Comparison of ENCODE assay signal across 20 cellular contexts in genomic region chr6:112639436-112639835, GRCh38.
DNase-seq lines count a peak whose midpoint lies in the region; ATAC-seq and TF ChIP-seq lines count a peak whose summit lies in the region.
"Had no signal": no experiment of that assay in that cellular context is flagged by ENCODE, and none has a peak within 500 bp of the region (broad histone marks: within the 10 kb centered on the region; RNA-seq: fewer than 3 reads in every experiment).

No MANE protein-coding gene starts in this region.

- H3K36me3 Mint-ChIP-seq in activated T-cell treated with anti-CD3 and anti-CD28 coated beads, Interleukin-2, amount 50 U/mL, for 72 hours (ENCODE audit: insufficient read depth in 2 of 2) = no peaks in the 10 kb centered on the region
- H3K36me3 Mint-ChIP-seq: mesothelial cell of epicardium had no signal

- H3K9me3 Mint-ChIP-seq in activated T-cell treated with anti-CD3 and anti-CD28 coated beads, Interleukin-2, amount 50 U/mL, for 72 hours = no peaks in the 10 kb centered on the region
- H3K9me3 Mint-ChIP-seq: activated T-helper 1 cell treated with anti-CD3 and anti-CD28 coated beads, Interleukin-12 subunit alpha, Interleukin-12 subunit beta, Interleukin-2, Interleukin-4 antibody, amounts not matched to agents 30 ng/mL and 10 ng/mL and 1 ng/mL, durations not matched to agents 14 hours and 24 hours and 36 hours; mesothelial cell of epicardium had no signal

- in situ Hi-C loops in ACHN (cut with HindIII; ENCODE audit: low pct_ligation_motif_present, low pct_unique_long_range_greater_than_20kb, low sequenced_read_pairs) = no loop called here

- no peak for TF ChIP-seq CTCF in fibroblast of pulmonary artery (IDR thresholded peaks at IDR 0.05; ENCODE audit: low read length, missing control alignments)
- TF ChIP-seq CTCF in mucosa of descending colon (IDR thresholded peaks at IDR 0.05) = no peak

- H3K4me3 ChIP-seq in fibroblast of pulmonary artery (replicated peaks; ENCODE audit: low read depth, low read length) (no peak overlapping the region), mucosa of descending colon (no peak overlapping the region)
- H3K4me3 ChIP-seq: ascending aorta, dorsolateral prefrontal cortex, MG63 had no signal

- ATAC-seq in GM19395 (IDR thresholded peaks at IDR 0.05; ENCODE audit: unreplicated experiment) (no peak), mucosa of descending colon (no peak), HG03442 (IDR thresholded peaks at IDR 0.05; ENCODE audit: unreplicated experiment) (no peak)
- no peak for ATAC-seq in activated T-cell treated with anti-CD3 and anti-CD28 coated beads, Interleukin-2, amount 50 U/mL, for 72 hours (replicated peaks in 1 of 2)

- no peak overlapping the region for H3K27ac Mint-ChIP-seq in activated T-cell treated with anti-CD3 and anti-CD28 coated beads, Interleukin-2, amount 50 U/mL, for 72 hours
- H3K27ac Mint-ChIP-seq: activated T-helper 1 cell treated with anti-CD3 and anti-CD28 coated beads, Interleukin-12 subunit alpha, Interleukin-12 subunit beta, Interleukin-2, Interleukin-4 antibody, amounts not matched to agents 30 ng/mL and 10 ng/mL and 1 ng/mL, durations not matched to agents 14 hours and 24 hours and 36 hours; mesothelial cell of epicardium had no signal

- no peaks in the 10 kb centered on the region for H3K4me1 ChIP-seq in mucosa of descending colon (ENCODE audit: low read depth)
- H3K4me1 ChIP-seq: ascending aorta had no signal

- no peaks in the 10 kb centered on the region for H3K27me3 Mint-ChIP-seq in activated T-cell treated with anti-CD3 and anti-CD28 coated beads, Interleukin-2, amount 50 U/mL, for 72 hours (ENCODE audit: low read depth)

- no peaks in the 10 kb centered on the region for H3K36me3 ChIP-seq in mucosa of descending colon (ENCODE audit: low read depth)
- H3K36me3 ChIP-seq: ascending aorta, MG63 had no signal

- H3K4me1 Mint-ChIP-seq in activated T-cell treated with anti-CD3 and anti-CD28 coated beads, Interleukin-2, amount 50 U/mL, for 72 hours (ENCODE audit: low read depth) = no peaks in the 10 kb centered on the region

- H3K4me3 Mint-ChIP-seq in activated T-cell treated with anti-CD3 and anti-CD28 coated beads, Interleukin-2, amount 50 U/mL, for 72 hours = no peak overlapping the region
- H3K4me3 Mint-ChIP-seq: activated T-helper 1 cell treated with anti-CD3 and anti-CD28 coated beads, Interleukin-12 subunit alpha, Interleukin-12 subunit beta, Interleukin-2, Interleukin-4 antibody, amounts not matched to agents 30 ng/mL and 10 ng/mL and 1 ng/mL, durations not matched to agents 14 hours and 24 hours and 36 hours; mesothelial cell of epicardium had no signal

- DNase-seq in ACHN = peak; percentile 39
- DNase-seq in H4 (ENCODE audit: low spot score) = peak; percentile 6
- DNase-seq in RPMI7951 (ENCODE audit: low read depth) = peak; percentile 68
- peak; percentile 33 for DNase-seq in fibroblast of pulmonary artery (ENCODE audit: low read depth)
- no peak for DNase-seq in mucosa of descending colon
- DNase-seq in activated T-cell treated with anti-CD3 and anti-CD28 coated beads, Interleukin-2, amount 50 U/mL, for 72 hours = no peak
- DNase-seq: activated CD4-positive, alpha-beta T cell treated with anti-CD3 and anti-CD28 coated beads, Interleukin-2, amount 50 U/mL, for 4 hours; AML-193; dorsolateral prefrontal cortex; foreskin melanocyte; MG63; NCI-H2029 treated with DMSO at 0.1 percent for 48 hours; NCI-H774; nucleus accumbens; SIG-M5 had no signal

- no peaks in the 10 kb centered on the region for H3K9me3 ChIP-seq in mucosa of descending colon
- H3K9me3 ChIP-seq: ascending aorta, MG63 had no signal

- intact Hi-C loops in mucosa of descending colon (cut with DNase I, micrococcal nuclease) = no loop called here

Comparison
In these comparisons a context has a peak if more than half of its experiments do, and no peak if none do; other contexts are left out.
1. DNase-seq: peak in ACHN (single experiment), H4 (single experiment), RPMI7951 (single experiment) and fibroblast of pulmonary artery (single experiment); none in mucosa of descending colon (0 of 3) and activated T-cell treated with anti-CD3 and anti-CD28 coated beads, Interleukin-2, amount 50 U/mL, for 72 hours (0 of 2).